8 cellular contexts compared by ENCODE assay signal in genomic region chr6:86175149-86175548, GRCh38.
DNase-seq lines count a peak whose midpoint lies in the region; TF ChIP-seq lines count a peak whose summit lies in the region.
"Not testable (repeated sequence)": the region's sequence is repeated elsewhere in the genome, so short reads cannot be mapped to it uniquely, and the experiment has no call there.

No MANE protein-coding gene starts in this region.

- H3K4me3 ChIP-seq in Caco-2 (ENCODE audit: low read depth, low read length); GM12875 (ENCODE audit: low read depth, low read length); MG63; smooth muscle cell: not testable (repeated sequence)

- not testable (repeated sequence) for H4K20me1 ChIP-seq in smooth muscle cell (ENCODE audit: low read depth)

- not testable (repeated sequence) for H3K4me1 ChIP-seq in Caco-2; smooth muscle cell (ENCODE audit: low read depth)

- not testable (repeated sequence) for BruUV-seq in Caco-2 (replicated peaks; lab: Mats Ljungman, UMichigan)

- H3K27me3 Mint-ChIP-seq in Caco-2 (ENCODE audit: insufficient read depth, unreplicated experiment); chondrocyte (ENCODE audit: low read depth): not testable (repeated sequence)

- H3K27me3 ChIP-seq in Caco-2 (replicated peaks; ENCODE audit: control insufficient read depth, insufficient read depth, low read length); MG63; smooth muscle cell (ENCODE audit: low read depth): not testable (repeated sequence)

- H3K9me3 ChIP-seq in Caco-2; MG63; smooth muscle cell (replicated peaks; ENCODE audit: low read depth): not testable (repeated sequence)

- not testable (repeated sequence) for H3K27ac ChIP-seq in smooth muscle cell (ENCODE audit: low read depth)

- H3K36me3 ChIP-seq in Caco-2 (ENCODE audit: control insufficient read depth, insufficient read depth, low read length); MG63; smooth muscle cell (ENCODE audit: low read depth): not testable (repeated sequence)

- POLR2A ChIA-PET in Caco-2 (lab: Charles Lee) = not testable (repeated sequence)

- H2AFZ ChIP-seq in smooth muscle cell (ENCODE audit: low read depth) = not testable (repeated sequence)

- H3K4me3 Mint-ChIP-seq in Caco-2 (ENCODE audit: unreplicated experiment); chondrocyte (ENCODE audit: unreplicated experiment): not testable (repeated sequence)

- TF ChIP-seq CTCF in Caco-2 (IDR thresholded peaks at IDR 0.05; ENCODE audit: insufficient read depth in 1 of 2, low read depth in 1 of 2, low read length in 1 of 2, severe bottlenecking in 1 of 2, unreplicated experiment in 1 of 2) (peak in 1 of 2 experiments; percentile 57), GM12875 (IDR thresholded peaks at IDR 0.05; ENCODE audit: borderline replicate concordance, insufficient read depth, low read depth, low read length) (peak; percentile 46; the same call in 1 of the 2 replicates), chondrocyte (IDR thresholded peaks at IDR 0.05) (peak; percentile 59), smooth muscle cell (IDR thresholded peaks at IDR 0.05; ENCODE audit: borderline replicate concordance, insufficient read depth, poor library complexity, severe bottlenecking) (peak; percentile 15)

- not testable (repeated sequence) for H3K36me3 Mint-ChIP-seq in Caco-2 (ENCODE audit: insufficient read depth, unreplicated experiment); chondrocyte (ENCODE audit: low read depth)

- DNase-seq in Caco-2 (peak; percentile 54 to 61), MG63 (peak; percentile 38), NCI-H526 (lab: John Stamatoyannopoulos, UW) (peak; percentile 46 to 74), SHP77 treated with DMSO at 0.1 percent for 48 hours (lab: John Stamatoyannopoulos, UW) (peak; percentile 47), left kidney (ENCODE audit: low read depth, low spot score) (peak; percentile 38)
- DNase-seq in chondrocyte (ENCODE audit: low spot score); smooth muscle cell (lab: John Stamatoyannopoulos, UW; ENCODE audit: unreplicated experiment): not testable (repeated sequence)

- CTCF ChIA-PET in Caco-2 (lab: Charles Lee) = not testable (repeated sequence)

- 55% methylated on average over 9 of the region's 9 CpGs for WGBS in smooth muscle cell (ENCODE audit: low lambda C conversion rate)

- intact Hi-C loops in Caco-2 (cut with micrococcal nuclease; ENCODE audit: unreplicated experiment) = loop anchor here (1.0 to 10.0 kb wide), 2 partner anchors 252 to 760 kb away; partner anchors contain the start of gene HTR1E

- H3K4me2 ChIP-seq in smooth muscle cell = not testable (repeated sequence)

- H3K9me3 Mint-ChIP-seq in Caco-2 (ENCODE audit: unreplicated experiment); chondrocyte (ENCODE audit: low read depth): not testable (repeated sequence)

- H3K9ac ChIP-seq in smooth muscle cell (ENCODE audit: low read depth) = not testable (repeated sequence)

- H3F3A ChIP-seq in smooth muscle cell (ENCODE audit: low read depth) = not testable (repeated sequence)

- not testable (repeated sequence) for H3K79me2 ChIP-seq in smooth muscle cell (ENCODE audit: low read depth)

- not testable (repeated sequence) for H3K4me1 Mint-ChIP-seq in Caco-2 (ENCODE audit: low read depth, unreplicated experiment); chondrocyte (ENCODE audit: low read depth)

- not testable (repeated sequence) for H3K27ac Mint-ChIP-seq in Caco-2 (ENCODE audit: unreplicated experiment); chondrocyte (ENCODE audit: unreplicated experiment)
